ENCODE assay signal across 8 cellular contexts in the genomic region with DNA sequence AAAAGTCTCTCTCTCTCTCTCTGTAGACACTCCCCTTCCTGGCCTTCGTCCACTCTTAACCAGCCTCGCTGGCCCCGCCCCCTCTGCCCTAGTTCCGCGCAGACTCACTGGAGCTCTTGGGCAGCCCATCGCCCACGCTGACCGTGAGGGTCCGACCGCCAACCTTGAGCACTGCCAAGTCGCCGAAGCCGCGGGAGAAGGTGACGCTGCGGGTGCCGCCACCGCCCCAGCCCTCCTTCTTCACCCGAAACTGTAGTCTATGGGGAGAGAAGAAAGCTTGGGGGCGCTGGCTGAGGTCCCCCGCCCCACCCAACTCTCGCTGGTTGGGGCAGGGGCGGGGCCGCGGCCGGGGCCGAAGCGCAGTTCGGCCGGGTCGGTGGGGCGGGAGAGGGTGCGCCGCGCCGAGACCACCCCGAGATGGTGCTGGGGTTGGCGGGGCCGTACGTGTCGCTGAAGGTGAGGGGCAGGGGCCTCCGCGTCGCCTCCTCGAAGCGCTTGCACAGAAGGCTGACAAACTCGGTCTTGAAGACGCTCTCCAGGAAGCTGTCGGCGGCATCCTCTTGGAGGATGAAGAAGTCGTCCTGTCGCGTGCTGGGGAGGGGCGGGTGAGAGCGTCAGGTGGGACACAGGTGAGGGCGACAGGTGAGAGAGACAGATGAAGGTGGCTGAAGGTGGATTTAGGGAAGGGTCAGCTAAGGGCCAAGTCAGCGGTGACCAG. TPM values are rescaled to one million over a fixed set of nuclear protein-coding genes. Genes with fewer than 3 reads are reported as not detected.
DNase-seq lines count a peak whose midpoint lies in the region; ATAC-seq and TF ChIP-seq lines count a peak whose summit lies in the region.

No MANE protein-coding gene starts in this region.

- H3K27ac ChIP-seq in CD8-positive, alpha-beta memory T cell (ENCODE audit: low read depth, low read length), result peak overlapping the region; percentile 54
- peak overlapping the region; percentile 76 for H3K27ac ChIP-seq in psoas muscle

- H3K4me1 Mint-ChIP-seq in CD8-positive, alpha-beta memory T cell, result peaks cover 11 to 16% (median 13%) of the 10 kb centered on the region in 3 donors

- ATAC-seq in psoas muscle (peak; percentile 70 to 82 (median 70)), GM18868 (IDR thresholded peaks at IDR 0.05; ENCODE audit: unreplicated experiment) (no peak)

- DNase-seq in CD8-positive, alpha-beta memory T cell, result peak in 1 of 5 donors; percentile 51
- DNase-seq in NCI-H146 (lab: John Stamatoyannopoulos, UW), result peak; percentile 81
- DNase-seq in astrocyte of the cerebellum (ENCODE audit: low read depth), result peak; percentile 82
- DNase-seq in hippocampal formation (lab: John Stamatoyannopoulos, UW), result peak; percentile 64 to 81
- DNase-seq in psoas muscle, result peak; percentile 88 to 91
- no peak for DNase-seq in MV-4-11 (lab: John Stamatoyannopoulos, UW)
- DNase-seq in HPDE6-E6E7 (ENCODE audit: extremely low spot score), result no peak

- CTCF ChIA-PET in CD8-positive, alpha-beta memory T cell (lab: Charles Lee), result interaction anchor here (4.0 kb wide), 1 partner anchor 53 kb away, joined by 29 read pairs; no protein-coding TSS in a partner anchor

- TF ChIP-seq CTCF in astrocyte of the cerebellum (IDR thresholded peaks at IDR 0.05; ENCODE audit: low read depth, low read length, missing control alignments), result no peak
- TF ChIP-seq CTCF in psoas muscle (IDR thresholded peaks at IDR 0.05), result no peak

- peaks cover 0 to 2% of the 10 kb centered on the region in 2 donors for H3K27me3 Mint-ChIP-seq in CD8-positive, alpha-beta memory T cell

- no peaks in the 10 kb centered on the region for H3K4me1 ChIP-seq in CD8-positive, alpha-beta memory T cell (ENCODE audit: insufficient read depth, low read length)
- no peaks in the 10 kb centered on the region for H3K4me1 ChIP-seq in psoas muscle

- no peaks in the 10 kb centered on the region for H3K9me3 ChIP-seq in CD8-positive, alpha-beta memory T cell (ENCODE audit: low read length)
- H3K9me3 ChIP-seq in psoas muscle, result peaks cover 5% of the 10 kb centered on the region

- no peaks in the 10 kb centered on the region for H3K9me3 Mint-ChIP-seq in CD8-positive, alpha-beta memory T cell

- peaks cover 20 to 46% (median 25%) of the 10 kb centered on the region in 3 donors for H3K36me3 Mint-ChIP-seq in CD8-positive, alpha-beta memory T cell

- H3K4me3 ChIP-seq in CD8-positive, alpha-beta memory T cell (ENCODE audit: low read length), result no peak overlapping the region
- peak overlapping the region; percentile 80 for H3K4me3 ChIP-seq in astrocyte of the cerebellum (ENCODE audit: low read depth, low read length)
- H3K4me3 ChIP-seq in psoas muscle, result peak overlapping the region; percentile 75

- POLR2A ChIA-PET in CD8-positive, alpha-beta memory T cell (lab: Charles Lee), result interaction anchor here (0.5 kb wide), 1 partner anchor 89 kb away, joined by 3 read pairs; no protein-coding TSS in a partner anchor

- intact Hi-C loops in psoas muscle (cut with DNase I), result no loop called here

- no peaks in the 10 kb centered on the region for H3K27me3 ChIP-seq in CD8-positive, alpha-beta memory T cell (ENCODE audit: insufficient read depth, low read length, poor library complexity, severe bottlenecking)
- H3K27me3 ChIP-seq in psoas muscle (ENCODE audit: insufficient read depth in 3 of 3, low read length in 2 of 3), result peaks cover 0 to 4% (median 0%) of the 10 kb centered on the region in 3 donors

- WGBS in psoas muscle, 3 donors, result 6 to 7% (median 6%) methylated on average over 48 to 57 of the region's 57 CpGs

- in situ Hi-C loops in astrocyte of the cerebellum (cut with HindIII; ENCODE audit: low sequenced_read_pairs), result no loop called here

- peak overlapping the region in 1 of 7 donors; percentile 13 for H3K4me3 Mint-ChIP-seq in CD8-positive, alpha-beta memory T cell

- H3K27ac Mint-ChIP-seq in CD8-positive, alpha-beta memory T cell, result peak overlapping the region in 4 of 8 donors; percentile 52 to 87 (median 66)

- peaks cover 41% of the 10 kb centered on the region for H3K36me3 ChIP-seq in CD8-positive, alpha-beta memory T cell (ENCODE audit: insufficient read depth, low read length)
- H3K36me3 ChIP-seq in psoas muscle (ENCODE audit: insufficient read depth in 1 of 2, low read depth in 1 of 2), result no peaks in the 10 kb centered on the region

RNA-seq across cellular contexts. Expression of gene ZNF414, which starts 12.5 kb away (rescaled TPM):
- 10 to 100 TPM; 25.7 to 26.0 TPM for total RNA-seq in CD8-positive, alpha-beta memory T cell
- 18.0 TPM for polyA plus RNA-seq in CD8-positive, alpha-beta memory T cell
- total RNA-seq in psoas muscle, result 10 to 100 TPM; 15.6 to 19.3 (median 17.8) TPM
- 10 to 100 TPM; 10.4 to 21.6 (median 17.8) TPM for polyA plus RNA-seq in psoas muscle

RNA-seq across cellular contexts. Expression of gene PRAM1, which starts 24.1 kb away (rescaled TPM):
- total RNA-seq in CD8-positive, alpha-beta memory T cell, result under 1 TPM; 0.55 to 0.64 TPM
- 0.39 TPM for polyA plus RNA-seq in CD8-positive, alpha-beta memory T cell
- total RNA-seq in psoas muscle, result under 1 TPM; 0.22 to 0.65 (median 0.49) TPM
- polyA plus RNA-seq in psoas muscle, result under 1 TPM in 2 of 3 donors, not detected in 1; 0.27 to 0.29 TPM

RNA-seq across cellular contexts. Expression of gene MYO1F, which starts 50.7 kb away (rescaled TPM):
- total RNA-seq in CD8-positive, alpha-beta memory T cell, result 10 to 100 TPM; 68.0 to 81.3 TPM
- 161 TPM for polyA plus RNA-seq in CD8-positive, alpha-beta memory T cell
- 1 to 10 TPM; 3.5 to 6.3 (median 5.2) TPM for total RNA-seq in psoas muscle
- polyA plus RNA-seq in psoas muscle, result 1 to 10 TPM in 2 of 3 donors, under 1 TPM in 1; 1.00 to 1.0 (median 1.0) TPM

Comparison
In these comparisons a context has a peak if more than half of its experiments do, and no peak if none do; other contexts are left out.
1. DNase-seq: peak in NCI-H146 (single experiment), astrocyte of the cerebellum (single experiment), hippocampal formation (2 of 2) and psoas muscle (2 of 2); none in MV-4-11 (single experiment) and HPDE6-E6E7 (single experiment).
2. RNA of gene MYO1F, which starts 50.7 kb away (total RNA-seq): 68.0 to 81.3 TPM in CD8-positive, alpha-beta memory T cell; 3.5 to 6.3 TPM in psoas muscle; every median in the first group is over 4 times any median in the second.